In genomic region chr18:61992923-61993322, GRCh38 we compare ENCODE assay signal across 14 cellular contexts.
A peak's percentile ranks its signal among the peaks of the same experiment; 100 is the strongest.
DNase-seq lines count a peak whose midpoint lies in the region; ATAC-seq, FAIRE-seq and TF ChIP-seq lines count a peak whose summit lies in the region.
"Had no signal": no experiment of that assay in that cellular context is flagged by ENCODE, and none has a peak within 500 bp of the region (broad histone marks: within the 10 kb centered on the region; RNA-seq: fewer than 3 reads in every experiment).

No MANE protein-coding gene starts in this region.

- POLR2A ChIA-PET in activated CD4-positive, alpha-beta T cell treated with anti-CD3 and anti-CD28 coated beads, Interleukin-2, amount 10 ng/mL, durations not matched to agents 7 days and 5 days (lab: Charles Lee) = no interaction called here

- H3K36me3 Mint-ChIP-seq in activated CD4-positive, alpha-beta T cell treated with anti-CD3 and anti-CD28 coated beads, Interleukin-2, amount 10 ng/mL, durations not matched to agents 24 days and 14 days (ENCODE audit: low read depth) = no peaks in the 10 kb centered on the region
- H3K36me3 Mint-ChIP-seq in activated CD4-positive, alpha-beta T cell treated with anti-CD3 and anti-CD28 coated beads, Interleukin-2, amount 10 ng/mL, durations not matched to agents 7 days and 5 days (ENCODE audit: low read depth) = no peaks in the 10 kb centered on the region

- H3K4me3 ChIP-seq in SJCRH30 (no peak overlapping the region), upper lobe of right lung (no peak overlapping the region)

- H3K36me3 ChIP-seq in SJCRH30 (no peaks in the 10 kb centered on the region), upper lobe of right lung (no peaks in the 10 kb centered on the region)

- H3K4me3 Mint-ChIP-seq in activated CD4-positive, alpha-beta T cell treated with anti-CD3 and anti-CD28 coated beads, Interleukin-2, amount 10 ng/mL, durations not matched to agents 24 days and 14 days = no peak overlapping the region
- H3K4me3 Mint-ChIP-seq in activated CD4-positive, alpha-beta T cell treated with anti-CD3 and anti-CD28 coated beads, Interleukin-2, amount 10 ng/mL, durations not matched to agents 7 days and 5 days = no peak overlapping the region
- H3K4me3 Mint-ChIP-seq: B cell; central memory CD8-positive, alpha-beta T cell had no signal

- H3K9me3 ChIP-seq in SJCRH30 (replicated peaks) = no peaks in the 10 kb centered on the region
- H3K9me3 ChIP-seq in upper lobe of right lung = no peaks in the 10 kb centered on the region

- peak overlapping the region; percentile 70 for H3K27ac ChIP-seq in SJCRH30
- H3K27ac ChIP-seq in upper lobe of right lung = no peak overlapping the region
- H3K27ac ChIP-seq: RWPE1 had no signal

- CTCF ChIA-PET in activated CD4-positive, alpha-beta T cell treated with anti-CD3 and anti-CD28 coated beads, Interleukin-2, amount 10 ng/mL, durations not matched to agents 7 days and 5 days (lab: Charles Lee) = interaction anchor here (1.3 kb wide), 1 partner anchor 12 kb away, joined by 3 read pairs; no protein-coding TSS in a partner anchor

- peaks cover 43% of the 10 kb centered on the region for H3K4me1 ChIP-seq in SJCRH30
- H3K4me1 ChIP-seq in upper lobe of right lung = peaks cover 15% of the 10 kb centered on the region

- peaks cover 2% of the 10 kb centered on the region for H3K27me3 Mint-ChIP-seq in activated CD4-positive, alpha-beta T cell treated with anti-CD3 and anti-CD28 coated beads, Interleukin-2, amount 10 ng/mL, durations not matched to agents 24 days and 14 days
- peaks cover 2% of the 10 kb centered on the region for H3K27me3 Mint-ChIP-seq in activated CD4-positive, alpha-beta T cell treated with anti-CD3 and anti-CD28 coated beads, Interleukin-2, amount 10 ng/mL, durations not matched to agents 7 days and 5 days

- peak; percentile 8 for DNase-seq in activated CD4-positive, alpha-beta T cell treated with anti-CD3 and anti-CD28 coated beads, Interleukin-2, amount 10 ng/mL, durations not matched to agents 24 days and 14 days
- DNase-seq in activated CD4-positive, alpha-beta T cell treated with anti-CD3 and anti-CD28 coated beads, Interleukin-2, amount 10 ng/mL, durations not matched to agents 7 days and 5 days = no peak
- DNase-seq in SJCRH30 (no peak), fibroblast of the conjunctiva (ENCODE audit: low read depth) (peak; percentile 43), upper lobe of right lung (no peak), RCC 7860 (ENCODE audit: low spot score) (no peak), NCI-H1092 (lab: John Stamatoyannopoulos, UW) (no peak)
- DNase-seq: kidney; stimulated activated CD4-positive, alpha-beta T cell treated with anti-CD3 and anti-CD28 coated beads, Interleukin-12 subunit alpha, Interleukin-12 subunit beta, amount 100 ng/mL, for 4 hours had no signal

- intact Hi-C loops in activated CD4-positive, alpha-beta T cell treated with anti-CD3 and anti-CD28 coated beads, Interleukin-2, amount 10 ng/mL, durations not matched to agents 24 days and 14 days (cut with micrococcal nuclease) = loop anchor here (5.0 kb wide), 1 partner anchor 51 kb away; no protein-coding TSS in a partner anchor
- intact Hi-C loops in upper lobe of right lung (cut with DNase I) = no loop called here

- FAIRE-seq in RCC 7860 (lab: Jason Lieb, UNC) = no peak
- FAIRE-seq: GM18507 had no signal

- H3K9me3 Mint-ChIP-seq in activated CD4-positive, alpha-beta T cell treated with anti-CD3 and anti-CD28 coated beads, Interleukin-2, amount 10 ng/mL, durations not matched to agents 24 days and 14 days = peaks cover 5% of the 10 kb centered on the region
- H3K9me3 Mint-ChIP-seq in activated CD4-positive, alpha-beta T cell treated with anti-CD3 and anti-CD28 coated beads, Interleukin-2, amount 10 ng/mL, durations not matched to agents 7 days and 5 days = no peaks in the 10 kb centered on the region
- H3K9me3 Mint-ChIP-seq: central memory CD8-positive, alpha-beta T cell had no signal

- TF ChIP-seq CTCF in upper lobe of right lung (IDR thresholded peaks at IDR 0.05) = no peak

- no peaks in the 10 kb centered on the region for H3K27me3 ChIP-seq in SJCRH30
- no peaks in the 10 kb centered on the region for H3K27me3 ChIP-seq in upper lobe of right lung

- peaks cover 7% of the 10 kb centered on the region for H3K4me1 Mint-ChIP-seq in activated CD4-positive, alpha-beta T cell treated with anti-CD3 and anti-CD28 coated beads, Interleukin-2, amount 10 ng/mL, durations not matched to agents 24 days and 14 days
- peaks cover 2% of the 10 kb centered on the region for H3K4me1 Mint-ChIP-seq in activated CD4-positive, alpha-beta T cell treated with anti-CD3 and anti-CD28 coated beads, Interleukin-2, amount 10 ng/mL, durations not matched to agents 7 days and 5 days
- H3K4me1 Mint-ChIP-seq: B cell; central memory CD8-positive, alpha-beta T cell had no signal

- ATAC-seq in upper lobe of right lung = peak; percentile 66
- no peak for ATAC-seq in HG03571 (IDR thresholded peaks at IDR 0.05; ENCODE audit: unreplicated experiment)

- H3K27ac Mint-ChIP-seq in activated CD4-positive, alpha-beta T cell treated with anti-CD3 and anti-CD28 coated beads, Interleukin-2, amount 10 ng/mL, durations not matched to agents 24 days and 14 days = no peak overlapping the region
- H3K27ac Mint-ChIP-seq in activated CD4-positive, alpha-beta T cell treated with anti-CD3 and anti-CD28 coated beads, Interleukin-2, amount 10 ng/mL, durations not matched to agents 7 days and 5 days = no peak overlapping the region
- H3K27ac Mint-ChIP-seq: B cell had no signal

Comparison
In these comparisons a context has a peak if more than half of its experiments do, and no peak if none do; other contexts are left out.
1. DNase-seq: peak in activated CD4-positive, alpha-beta T cell treated with anti-CD3 and anti-CD28 coated beads, Interleukin-2, amount 10 ng/mL, durations not matched to agents 24 days and 14 days (single experiment) and fibroblast of the conjunctiva (single experiment); none in activated CD4-positive, alpha-beta T cell treated with anti-CD3 and anti-CD28 coated beads, Interleukin-2, amount 10 ng/mL, durations not matched to agents 7 days and 5 days (single experiment), SJCRH30 (0 of 2), upper lobe of right lung (single experiment), RCC 7860 (single experiment) and NCI-H1092 (single experiment).